In the genomic region with DNA sequence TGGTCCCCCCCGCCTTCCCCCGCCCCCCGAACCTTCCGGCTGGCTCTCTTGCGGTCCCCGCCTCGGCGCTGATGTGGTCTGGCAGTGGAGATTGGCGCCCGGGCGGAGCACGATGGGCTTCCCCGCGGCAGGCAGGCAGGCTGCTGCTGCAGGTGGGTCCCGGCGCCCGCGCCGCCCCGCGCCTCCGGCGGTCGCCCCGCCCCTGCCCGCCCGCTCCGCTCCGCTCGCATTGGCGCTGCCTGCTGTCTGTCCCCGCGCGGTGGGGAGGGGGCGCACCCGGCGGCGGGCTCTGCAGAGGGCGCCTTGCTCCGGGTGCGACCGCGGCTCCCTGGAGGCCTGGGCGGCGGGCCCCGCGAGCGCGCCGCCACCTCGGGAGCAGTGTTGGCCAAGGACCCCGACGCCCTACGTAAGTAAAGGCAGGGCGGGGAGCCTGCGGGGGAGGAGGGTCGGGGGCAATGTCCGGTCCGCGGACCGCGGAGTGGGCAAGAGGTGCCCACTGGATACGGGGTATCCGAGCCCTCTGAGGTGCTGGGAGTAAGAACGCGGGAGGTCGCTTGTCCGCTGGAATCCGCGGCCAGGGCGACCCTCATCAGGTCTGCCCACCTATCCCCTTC, we compare ENCODE assay signal across 1 cellular context.
A peak's percentile ranks its signal among the peaks of the same experiment; 100 is the strongest.
TF ChIP-seq lines count a peak whose summit lies in the region.

A gene with protein sequence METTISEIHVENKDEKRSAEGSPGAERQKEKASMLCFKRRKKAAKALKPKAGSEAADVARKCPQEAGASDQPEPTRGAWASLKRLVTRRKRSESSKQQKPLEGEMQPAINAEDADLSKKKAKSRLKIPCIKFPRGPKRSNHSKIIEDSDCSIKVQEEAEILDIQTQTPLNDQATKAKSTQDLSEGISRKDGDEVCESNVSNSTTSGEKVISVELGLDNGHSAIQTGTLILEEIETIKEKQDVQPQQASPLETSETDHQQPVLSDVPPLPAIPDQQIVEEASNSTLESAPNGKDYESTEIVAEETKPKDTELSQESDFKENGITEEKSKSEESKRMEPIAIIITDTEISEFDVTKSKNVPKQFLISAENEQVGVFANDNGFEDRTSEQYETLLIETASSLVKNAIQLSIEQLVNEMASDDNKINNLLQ (plus strand): TSS at position 292 of the 614 bp plus-strand sequence. CDS start 2,896 bp downstream, outside the sequence.

TF ChIP-seq in A549, 52 proteins besides CTCF, POLR2A, EP300 and RAD21 (continued from another document):
- TF ChIP-seq, protein P1, sequence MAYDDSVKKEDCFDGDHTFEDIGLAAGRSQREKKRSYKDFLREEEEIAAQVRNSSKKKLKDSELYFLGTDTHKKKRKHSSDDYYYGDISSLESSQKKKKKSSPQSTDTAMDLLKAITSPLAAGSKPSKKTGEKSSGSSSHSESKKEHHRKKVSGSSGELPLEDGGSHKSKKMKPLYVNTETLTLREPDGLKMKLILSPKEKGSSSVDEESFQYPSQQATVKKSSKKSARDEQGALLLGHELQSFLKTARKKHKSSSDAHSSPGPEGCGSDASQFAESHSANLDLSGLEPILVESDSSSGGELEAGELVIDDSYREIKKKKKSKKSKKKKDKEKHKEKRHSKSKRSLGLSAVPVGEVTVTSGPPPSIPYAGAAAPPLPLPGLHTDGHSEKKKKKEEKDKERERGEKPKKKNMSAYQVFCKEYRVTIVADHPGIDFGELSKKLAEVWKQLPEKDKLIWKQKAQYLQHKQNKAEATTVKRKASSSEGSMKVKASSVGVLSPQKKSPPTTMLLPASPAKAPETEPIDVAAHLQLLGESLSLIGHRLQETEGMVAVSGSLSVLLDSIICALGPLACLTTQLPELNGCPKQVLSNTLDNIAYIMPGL (CRISPR knock-in tag; IDR thresholded peaks at IDR 0.05; ENCODE audit: borderline replicate concordance) = no peak
- TF ChIP-seq HOXB5 (CRISPR knock-in tag; IDR thresholded peaks at IDR 0.05) = no peak
- TF ChIP-seq, protein P2, sequence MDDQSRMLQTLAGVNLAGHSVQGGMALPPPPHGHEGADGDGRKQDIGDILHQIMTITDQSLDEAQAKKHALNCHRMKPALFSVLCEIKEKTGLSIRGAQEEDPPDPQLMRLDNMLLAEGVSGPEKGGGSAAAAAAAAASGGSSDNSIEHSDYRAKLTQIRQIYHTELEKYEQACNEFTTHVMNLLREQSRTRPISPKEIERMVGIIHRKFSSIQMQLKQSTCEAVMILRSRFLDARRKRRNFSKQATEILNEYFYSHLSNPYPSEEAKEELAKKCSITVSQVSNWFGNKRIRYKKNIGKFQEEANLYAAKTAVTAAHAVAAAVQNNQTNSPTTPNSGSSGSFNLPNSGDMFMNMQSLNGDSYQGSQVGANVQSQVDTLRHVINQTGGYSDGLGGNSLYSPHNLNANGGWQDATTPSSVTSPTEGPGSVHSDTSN (IDR thresholded peaks at IDR 0.05) = peak; percentile 83; the same call in 1 of the 2 replicates
- no peak for TF ChIP-seq RCOR1 (IDR thresholded peaks at IDR 0.05; ENCODE audit: low read depth, low read length)
